15 cellular contexts compared by ENCODE assay signal in genomic region chr11:112118176-112118575, GRCh38. TPM values are rescaled to one million over a fixed set of nuclear protein-coding genes. Genes with fewer than 3 reads are reported as not detected.
DNase-seq lines count a peak whose midpoint lies in the region; ATAC-seq and TF ChIP-seq lines count a peak whose summit lies in the region.
"Had no signal": no experiment of that assay in that cellular context is flagged by ENCODE, and none has a peak within 500 bp of the region (broad histone marks: within the 10 kb centered on the region; RNA-seq: fewer than 3 reads in every experiment).

No MANE protein-coding gene starts in this region.

- POLR2A ChIA-PET in GM10248 (lab: Yijun Ruan, JAX), result interaction anchor here (0.7 kb wide), 1 partner anchor 809 kb away, joined by 3 read pairs; no protein-coding TSS in a partner anchor

- DNase-seq in DMS 273 (lab: John Stamatoyannopoulos, UW; ENCODE audit: unreplicated experiment), result peak; percentile 17
- no peak for DNase-seq in DMS 273 treated with DMSO at 0.1 percent for 48 hours (lab: John Stamatoyannopoulos, UW)
- no peak for DNase-seq in activated T-cell treated with anti-CD3 and anti-CD28 coated beads, Interleukin-2, amount 50 U/mL, for 4 hours
- no peak for DNase-seq in activated T-cell treated with anti-CD3 and anti-CD28 coated beads, Interleukin-2, amount 50 U/mL, for 1 hour
- no peak for DNase-seq in activated naive CD8-positive, alpha-beta T cell treated with anti-CD3 and anti-CD28 coated beads, Interleukin-2, amount 50 U/mL, for 24 hours
- DNase-seq in GM10248 (ENCODE audit: extremely low spot score), result no peak
- no peak for DNase-seq in T-helper 9 cell
- DNase-seq: C1 segment of cervical spinal cord, DMS153, Kasumi-1, NCI-H1436 treated with DMSO at 0.1 percent for 48 hours, NCI-H2107, NCI-H774 had no signal

- H3K27me3 Mint-ChIP-seq in activated T-cell treated with anti-CD3 and anti-CD28 coated beads, Interleukin-2, amount 50 U/mL, for 4 hours (ENCODE audit: low read depth), result no peaks in the 10 kb centered on the region
- no peaks in the 10 kb centered on the region for H3K27me3 Mint-ChIP-seq in activated naive CD8-positive, alpha-beta T cell treated with anti-CD3 and anti-CD28 coated beads, Interleukin-2, amount 50 U/mL, for 24 hours

- peaks cover 11% of the 10 kb centered on the region for H3K4me1 Mint-ChIP-seq in activated T-cell treated with anti-CD3 and anti-CD28 coated beads, Interleukin-2, amount 50 U/mL, for 4 hours (ENCODE audit: low read depth)
- H3K4me1 Mint-ChIP-seq in activated naive CD8-positive, alpha-beta T cell treated with anti-CD3 and anti-CD28 coated beads, Interleukin-2, amount 50 U/mL, for 24 hours, result peaks cover 20% of the 10 kb centered on the region

- H3K27ac Mint-ChIP-seq in activated naive CD8-positive, alpha-beta T cell treated with anti-CD3 and anti-CD28 coated beads, Interleukin-2, amount 50 U/mL, for 24 hours, result no peak overlapping the region

- CTCF ChIA-PET in GM10248 (lab: Yijun Ruan, JAX), result no interaction called here

- peak; percentile 30 to 32 for ATAC-seq in activated T-cell treated with anti-CD3 and anti-CD28 coated beads, Interleukin-2, amount 50 U/mL, for 4 hours
- peak; percentile 82 for ATAC-seq in activated naive CD8-positive, alpha-beta T cell treated with anti-CD3 and anti-CD28 coated beads, Interleukin-2, amount 50 U/mL, for 24 hours
- ATAC-seq in HG02885 (IDR thresholded peaks at IDR 0.05; ENCODE audit: poor library complexity, unreplicated experiment), result no peak

- no peaks in the 10 kb centered on the region for H3K9me3 Mint-ChIP-seq in activated T-cell treated with anti-CD3 and anti-CD28 coated beads, Interleukin-2, amount 50 U/mL, for 4 hours
- H3K9me3 Mint-ChIP-seq in activated naive CD8-positive, alpha-beta T cell treated with anti-CD3 and anti-CD28 coated beads, Interleukin-2, amount 50 U/mL, for 24 hours, result no peaks in the 10 kb centered on the region

- no peak overlapping the region for H3K4me3 Mint-ChIP-seq in activated T-cell treated with anti-CD3 and anti-CD28 coated beads, Interleukin-2, amount 50 U/mL, for 4 hours
- no peak overlapping the region for H3K4me3 Mint-ChIP-seq in activated naive CD8-positive, alpha-beta T cell treated with anti-CD3 and anti-CD28 coated beads, Interleukin-2, amount 50 U/mL, for 24 hours

- peaks cover 6% of the 10 kb centered on the region for H3K36me3 Mint-ChIP-seq in activated T-cell treated with anti-CD3 and anti-CD28 coated beads, Interleukin-2, amount 50 U/mL, for 4 hours (ENCODE audit: insufficient read depth)
- H3K36me3 Mint-ChIP-seq in activated naive CD8-positive, alpha-beta T cell treated with anti-CD3 and anti-CD28 coated beads, Interleukin-2, amount 50 U/mL, for 24 hours (ENCODE audit: low read depth), result no peaks in the 10 kb centered on the region

- TF ChIP-seq CTCF in GM10248 (IDR thresholded peaks at IDR 0.05; ENCODE audit: control extremely low read depth, extremely low read depth, low read depth, missing control alignments), result no peak

RNA-seq across cellular contexts. Expression of gene SDHD, which starts 31.5 kb away (rescaled TPM):
- 100 to 1,000 TPM; 111 to 133 (median 121) TPM for total RNA-seq in activated T-cell treated with anti-CD3 and anti-CD28 coated beads, Interleukin-2, amount 50 U/mL, for 4 hours

RNA-seq across cellular contexts. Expression of gene TIMM8B, which starts 31.6 kb away (rescaled TPM):
- 10 to 100 TPM; 72.6 to 90.8 (median 83.0) TPM for total RNA-seq in activated T-cell treated with anti-CD3 and anti-CD28 coated beads, Interleukin-2, amount 50 U/mL, for 4 hours

RNA-seq across cellular contexts. Expression of gene NKAPD1, which starts 44.1 kb away (rescaled TPM):
- total RNA-seq in activated T-cell treated with anti-CD3 and anti-CD28 coated beads, Interleukin-2, amount 50 U/mL, for 4 hours, result 10 to 100 TPM; 19.1 to 21.5 (median 19.8) TPM

RNA-seq across cellular contexts. Expression of gene PIH1D2, which starts 44.4 kb away (rescaled TPM):
- total RNA-seq in activated T-cell treated with anti-CD3 and anti-CD28 coated beads, Interleukin-2, amount 50 U/mL, for 4 hours, result under 1 TPM; 0.34 to 0.63 (median 0.43) TPM

RNA-seq across cellular contexts. Expression of gene IL18, which starts 45.7 kb away (rescaled TPM):
- total RNA-seq in activated T-cell treated with anti-CD3 and anti-CD28 coated beads, Interleukin-2, amount 50 U/mL, for 4 hours, result not detected
- total RNA-seq: OCI-LY7 had no signal
